ENCODE assay signal across 8 cellular contexts in the genomic region with DNA sequence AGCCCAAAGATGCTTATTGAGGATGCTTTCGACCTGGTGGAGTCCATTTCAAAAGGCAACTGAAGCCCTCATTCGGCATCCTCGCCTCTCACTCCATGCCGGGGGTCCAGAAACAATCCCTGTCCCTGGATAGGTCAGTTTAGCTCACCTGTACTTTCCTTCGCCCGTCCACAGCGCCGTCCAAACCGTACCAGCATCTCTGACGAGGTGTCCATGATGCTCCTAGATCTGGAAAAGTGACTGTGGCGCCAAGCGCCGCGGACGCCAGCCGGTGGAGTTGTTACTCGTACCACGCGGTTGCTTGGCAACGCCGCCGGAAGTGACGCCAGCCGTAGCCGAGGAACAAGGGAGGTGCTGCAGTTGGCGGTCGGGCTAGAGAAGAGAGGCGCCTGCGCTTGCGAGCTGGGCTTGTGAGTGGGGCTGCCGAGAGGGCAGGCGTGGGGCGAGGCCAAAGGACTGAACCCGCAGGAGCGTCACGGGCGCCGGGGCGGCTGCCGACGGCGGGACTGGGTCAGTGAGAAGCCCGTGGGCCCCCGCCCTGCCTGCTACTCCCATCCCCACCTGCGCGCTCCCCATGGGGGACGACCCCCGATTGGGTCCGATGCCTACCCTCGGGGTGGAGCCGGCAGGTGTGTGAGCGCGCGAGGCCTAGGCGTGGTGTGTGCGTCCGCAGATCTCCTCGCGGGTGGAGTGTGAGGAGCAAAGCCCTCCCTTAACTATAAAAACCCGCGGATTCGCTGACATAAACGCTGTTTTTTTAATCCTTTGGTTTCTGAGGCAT. TPM values are rescaled to one million over a fixed set of nuclear protein-coding genes. Genes with fewer than 3 reads are reported as not detected.
DNase-seq lines count a peak whose midpoint lies in the region; ATAC-seq and TF ChIP-seq lines count a peak whose summit lies in the region.

A gene with protein sequence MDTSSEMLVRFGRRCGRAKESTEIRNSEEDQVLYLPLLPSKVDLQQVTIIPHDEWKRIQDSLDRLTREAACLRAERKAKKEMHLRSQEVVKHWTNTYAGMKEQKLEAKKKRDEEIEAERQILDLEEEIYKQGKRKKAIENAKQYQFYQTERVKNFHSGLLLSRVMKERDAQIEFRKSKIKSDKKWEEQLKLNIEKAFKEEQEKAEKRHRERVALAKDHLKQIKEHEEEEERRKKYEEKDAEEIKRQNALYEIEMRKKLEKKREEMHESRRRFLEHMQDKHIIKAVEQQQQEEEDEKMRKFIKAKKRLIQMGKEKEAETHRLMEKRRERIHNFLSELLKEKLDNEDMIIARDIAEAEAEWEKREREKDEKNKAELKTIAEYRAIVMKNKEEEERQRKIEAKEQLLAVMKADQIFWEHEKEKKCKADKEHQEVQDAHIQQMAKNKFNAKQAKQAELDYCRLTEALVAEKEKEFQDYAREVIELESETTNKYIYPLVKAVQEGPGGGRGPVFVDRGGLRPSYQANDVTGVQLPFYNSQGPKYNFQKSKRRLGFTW (minus strand): TSS at position 293 of the 781 bp plus-strand sequence. CDS start 78 bp downstream, at position 215.
A gene with protein sequence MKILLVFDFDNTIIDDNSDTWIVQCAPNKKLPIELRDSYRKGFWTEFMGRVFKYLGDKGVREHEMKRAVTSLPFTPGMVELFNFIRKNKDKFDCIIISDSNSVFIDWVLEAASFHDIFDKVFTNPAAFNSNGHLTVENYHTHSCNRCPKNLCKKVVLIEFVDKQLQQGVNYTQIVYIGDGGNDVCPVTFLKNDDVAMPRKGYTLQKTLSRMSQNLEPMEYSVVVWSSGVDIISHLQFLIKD (plus strand): TSS at position 357 of the 781 bp plus-strand sequence. CDS start 6,503 bp downstream, outside the sequence.

- H3K4me3 Mint-ChIP-seq in CD4-positive, CD25-positive, alpha-beta regulatory T cell = peak within 1 kb of the TSS; percentile 87 to 89 (median 88)

- intact Hi-C loops in dorsolateral prefrontal cortex (cut with DNase I) = loop anchor here (5.0 to 10.0 kb wide), 3 partner anchors 38 to 110 kb away; a partner anchor contains a TSS

- peaks cover 3% of the 10 kb centered on the region for H3K36me3 Mint-ChIP-seq in CD4-positive, CD25-positive, alpha-beta regulatory T cell

- peak; percentile 97 to 99 (median 97) for DNase-seq in CD4-positive, CD25-positive, alpha-beta regulatory T cell
- DNase-seq in NCI-H774 (lab: John Stamatoyannopoulos, UW) (peak; percentile 96), dorsolateral prefrontal cortex (peak; percentile 99 to 100 (median 99))
- peak; percentile 99 for DNase-seq in activated CD4-positive, alpha-beta T cell treated with anti-CD3 and anti-CD28 coated beads, Interleukin-2, amount 50 U/mL, for 48 hours
- DNase-seq in stimulated activated CD4-positive, alpha-beta T cell treated with anti-CD3 and anti-CD28 coated beads, Interleukin-4, amount 100 ng/mL, for 1 hour = peak; percentile 99

- peaks cover 35% of the 10 kb centered on the region for H3K27me3 Mint-ChIP-seq in CD4-positive, CD25-positive, alpha-beta regulatory T cell

- peak within 1 kb of the TSS; percentile 92 for H3K27ac ChIP-seq in CD4-positive, CD25-positive, alpha-beta regulatory T cell (ENCODE audit: insufficient read depth, low read length, poor library complexity, severe bottlenecking)
- H3K27ac ChIP-seq in dorsolateral prefrontal cortex (peak within 1 kb of the TSS in 51 of 59 donors; percentile 14 to 92 (median 72)), liver (ENCODE audit: low read depth in 1 of 2, low read length in 2 of 2) (peak within 1 kb of the TSS; percentile 83 to 90)

- peaks cover 12% of the 10 kb centered on the region for H3K27me3 ChIP-seq in CD4-positive, CD25-positive, alpha-beta regulatory T cell (ENCODE audit: control insufficient read depth, insufficient read depth, low read length)
- H3K27me3 ChIP-seq in dorsolateral prefrontal cortex (no peaks in the 10 kb centered on the region), liver (ENCODE audit: control insufficient read depth in 4 of 4, insufficient read depth in 4 of 4, low read length in 3 of 4) (no peaks in the 10 kb centered on the region)

- peak within 1 kb of the TSS; percentile 51 to 52 for H3K9ac ChIP-seq in liver (ENCODE audit: low read depth in 1 of 2, low read length in 2 of 2)

- TF ChIP-seq CTCF in dorsolateral prefrontal cortex (IDR thresholded peaks at IDR 0.05 in 54 of 56, conservative IDR thresholded peaks at IDR 0.05 in 2 of 56; ENCODE audit: low read depth in 1 of 56, partially characterized antibody in 56 of 56) (peak in 34 of 56 donors; percentile 6 to 53 (median 24)), liver (IDR thresholded peaks at IDR 0.05; ENCODE audit: low read depth, low read length, missing input control) (no peak)

- H3K4me1 ChIP-seq in CD4-positive, CD25-positive, alpha-beta regulatory T cell (ENCODE audit: control insufficient read depth, insufficient read depth, low read length, poor library complexity, severe bottlenecking) = peaks cover 12% of the 10 kb centered on the region
- H3K4me1 ChIP-seq in liver (ENCODE audit: control insufficient read depth in 4 of 4, insufficient read depth in 4 of 4, low read length in 3 of 4) = peaks cover 4 to 18% (median 13%) of the 10 kb centered on the region in 4 donors

- ATAC-seq in CD4-positive, CD25-positive, alpha-beta regulatory T cell (ENCODE audit: low read depth in 2 of 2) = peak; percentile 98
- ATAC-seq in GM19438 (IDR thresholded peaks at IDR 0.05; ENCODE audit: low read depth, unreplicated experiment) (peak; percentile 100), HG03571 (IDR thresholded peaks at IDR 0.05; ENCODE audit: unreplicated experiment) (peak; percentile 99)

- peaks cover 15 to 22% (median 18%) of the 10 kb centered on the region in 4 donors for H3K4me1 Mint-ChIP-seq in CD4-positive, CD25-positive, alpha-beta regulatory T cell

- H3K9me3 Mint-ChIP-seq in CD4-positive, CD25-positive, alpha-beta regulatory T cell = peaks cover 1 to 19% (median 4%) of the 10 kb centered on the region in 7 donors

- no peaks in the 10 kb centered on the region for H3K36me3 ChIP-seq in CD4-positive, CD25-positive, alpha-beta regulatory T cell (ENCODE audit: control insufficient read depth, insufficient read depth, low read length)
- H3K36me3 ChIP-seq in liver (ENCODE audit: control insufficient read depth in 4 of 4, insufficient read depth in 3 of 4, low read depth in 1 of 4, low read length in 3 of 4) = peaks cover 0 to 1% (median 0%) of the 10 kb centered on the region in 4 donors

- H3K27ac Mint-ChIP-seq in CD4-positive, CD25-positive, alpha-beta regulatory T cell = peak within 1 kb of the TSS; percentile 39 to 100 (median 99)

- peak within 1 kb of the TSS; percentile 82 for H3K4me3 ChIP-seq in CD4-positive, CD25-positive, alpha-beta regulatory T cell (ENCODE audit: low read depth, low read length)
- H3K4me3 ChIP-seq in dorsolateral prefrontal cortex = peak within 1 kb of the TSS; percentile 61 to 98 (median 91)
- peak within 1 kb of the TSS; percentile 46 to 98 (median 87) for H3K4me3 ChIP-seq in liver (ENCODE audit: low read depth in 1 of 3, low read length in 3 of 3)

- TF ChIP-seq RAD21 in liver (IDR thresholded peaks at IDR 0.05) = peak; percentile 20 to 60

- WGBS in liver = under 1% methylated on average over 63 of the region's 63 CpGs

- peaks cover 13 to 16% of the 10 kb centered on the region in 2 experiments for H3K9me3 ChIP-seq in CD4-positive, CD25-positive, alpha-beta regulatory T cell (ENCODE audit: control insufficient read depth in 2 of 2, low read length in 2 of 2)
- H3K9me3 ChIP-seq in liver (ENCODE audit: control insufficient read depth in 4 of 4, low read length in 3 of 4) = no peaks in the 10 kb centered on the region

TF ChIP-seq in liver, 16 proteins besides CTCF, POLR2A, EP300 and RAD21 (continues in another document):
- peak in 1 of 2 donors; percentile 46 for TF ChIP-seq HNF4A (conservative IDR thresholded peaks at IDR 0.05)
- TF ChIP-seq, protein P1, sequence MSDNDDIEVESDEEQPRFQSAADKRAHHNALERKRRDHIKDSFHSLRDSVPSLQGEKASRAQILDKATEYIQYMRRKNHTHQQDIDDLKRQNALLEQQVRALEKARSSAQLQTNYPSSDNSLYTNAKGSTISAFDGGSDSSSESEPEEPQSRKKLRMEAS (IDR thresholded peaks at IDR 0.05) = peak; percentile 29
- TF ChIP-seq, protein P2, sequence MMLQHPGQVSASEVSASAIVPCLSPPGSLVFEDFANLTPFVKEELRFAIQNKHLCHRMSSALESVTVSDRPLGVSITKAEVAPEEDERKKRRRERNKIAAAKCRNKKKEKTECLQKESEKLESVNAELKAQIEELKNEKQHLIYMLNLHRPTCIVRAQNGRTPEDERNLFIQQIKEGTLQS (IDR thresholded peaks at IDR 0.05) = no peak
- TF ChIP-seq GABPA (IDR thresholded peaks at IDR 0.05 in 1 of 2, conservative IDR thresholded peaks at IDR 0.05 in 1 of 2) = peak; percentile 72 to 91
- TF ChIP-seq NR2F2 (IDR thresholded peaks at IDR 0.05) = no peak

RNA-seq across cellular contexts. Expression of the first gene that starts in this region (rescaled TPM):
- not detected for total RNA-seq in CD4-positive, CD25-positive, alpha-beta regulatory T cell
- polyA plus RNA-seq in CD4-positive, CD25-positive, alpha-beta regulatory T cell = not detected
- total RNA-seq in dorsolateral prefrontal cortex (1 to 10 TPM in 116 of 120 experiments, under 1 TPM in 4; 0.36 to 9.7 (median 2.8) TPM), liver (under 1 TPM; 0.08 to 0.33 TPM)
- polyA plus RNA-seq in liver = under 1 TPM; 0.02 to 0.42 TPM

RNA-seq across cellular contexts. Expression of the second gene that starts in this region (rescaled TPM):
- 5.5 TPM for total RNA-seq in CD4-positive, CD25-positive, alpha-beta regulatory T cell
- polyA plus RNA-seq in CD4-positive, CD25-positive, alpha-beta regulatory T cell = 1 to 10 TPM; 2.2 to 5.1 (median 4.4) TPM
- total RNA-seq in dorsolateral prefrontal cortex (10 to 100 TPM in 10 of 120 experiments, 1 to 10 TPM in 110; 3.3 to 13.0 (median 7.3) TPM), liver (1 to 10 TPM; 2.5 to 4.7 TPM)
- 1 to 10 TPM; 1.4 to 5.3 TPM for polyA plus RNA-seq in liver

Comparison
In these comparisons a context has a peak if more than half of its experiments do, and no peak if none do; other contexts are left out.
1. Peak in every context shown above with its lines: DNase-seq, ATAC-seq, H3K4me3 ChIP-seq and H3K27ac ChIP-seq.